ENCODE assay signal across 8 cellular contexts in the genomic region with DNA sequence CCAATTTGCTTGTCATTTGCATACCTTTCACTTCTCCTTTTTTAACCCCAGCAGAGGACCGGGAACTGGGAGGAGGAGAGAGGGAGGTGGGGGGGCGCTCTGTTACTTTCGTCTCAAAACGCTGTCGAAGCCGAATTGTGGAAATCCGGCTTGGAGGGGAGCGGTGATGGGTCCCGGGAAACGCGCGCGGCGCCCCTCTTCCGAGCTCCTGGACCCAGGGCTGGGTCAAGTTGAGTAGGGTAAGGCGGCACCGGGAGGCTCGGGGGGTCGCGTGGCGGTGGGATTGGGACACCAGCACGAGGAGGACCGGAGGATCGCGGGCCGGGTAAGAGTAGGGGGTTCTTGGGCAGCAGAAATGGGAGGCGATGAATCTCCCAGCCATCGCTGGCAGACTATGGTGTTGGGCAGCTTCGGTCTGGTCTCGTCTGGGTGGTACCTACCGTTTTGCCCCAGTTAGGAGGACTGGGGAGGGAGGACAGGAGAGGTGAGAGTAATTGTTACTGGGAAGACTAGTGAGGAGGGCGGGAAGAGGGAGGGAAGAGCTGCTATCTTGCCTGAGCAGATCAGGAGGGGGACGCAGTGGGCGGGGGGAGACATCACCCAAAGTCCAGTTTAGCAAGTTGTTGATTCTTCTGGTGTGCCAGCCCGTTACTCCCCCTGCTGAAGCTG. TPM values are rescaled to one million over a fixed set of nuclear protein-coding genes. Genes with fewer than 3 reads are reported as not detected.
DNase-seq lines count a peak whose midpoint lies in the region; ATAC-seq and TF ChIP-seq lines count a peak whose summit lies in the region.

No MANE protein-coding gene starts in this region.

- peaks cover 39% of the 10 kb centered on the region for H3K4me1 Mint-ChIP-seq in activated T-cell treated with anti-CD3 and anti-CD28 coated beads, Interleukin-2, amount 50 U/mL, for 72 hours (ENCODE audit: low read depth)

- no peak for DNase-seq in activated T-cell treated with anti-CD3 and anti-CD28 coated beads, Interleukin-2, amount 50 U/mL, for 72 hours
- DNase-seq in activated T-cell treated with anti-CD3 and anti-CD28 coated beads, Interleukin-2, amount 50 U/mL, for 1 hour, result no peak
- no peak for DNase-seq in SJSA1 (ENCODE audit: low read depth in 1 of 2, low spot score in 2 of 2)
- DNase-seq in fibroblast of mammary gland (ENCODE audit: low read depth), result no peak
- no peak for DNase-seq in stimulated activated CD4-positive, alpha-beta T cell treated with anti-CD3 and anti-CD28 coated beads, Interleukin-15, amount 100 ng/mL, for 24 hours
- no peak for DNase-seq in stimulated activated CD4-positive, alpha-beta T cell treated with anti-CD3 and anti-CD28 coated beads, Interleukin-2, amount 100 ng/mL, for 24 hours

- H3K27me3 ChIP-seq in SJSA1 (replicated peaks) (peaks cover 42% of the 10 kb centered on the region), neuron (ENCODE audit: insufficient read depth, low read length) (peaks cover 29% of the 10 kb centered on the region)

- TF ChIP-seq CTCF in fibroblast of mammary gland (conservative IDR thresholded peaks at IDR 0.05; ENCODE audit: control insufficient read depth, insufficient read depth, low read depth, low read length), result no peak

- H3K4me3 ChIP-seq in SJSA1 (peak overlapping the region; percentile 38), fibroblast of mammary gland (ENCODE audit: control insufficient read depth, low read depth, low read length) (peak overlapping the region; percentile 63), neuron (ENCODE audit: low read length) (peak overlapping the region; percentile 86)

- no peak overlapping the region for H3K27ac Mint-ChIP-seq in activated T-cell treated with anti-CD3 and anti-CD28 coated beads, Interleukin-2, amount 50 U/mL, for 72 hours

- H3K27ac ChIP-seq in SJSA1, result no peak overlapping the region

- peaks cover 7% of the 10 kb centered on the region for H3K4me1 ChIP-seq in SJSA1 (replicated peaks)
- H3K4me1 ChIP-seq in neuron (ENCODE audit: insufficient read depth, low read length), result peaks cover 41% of the 10 kb centered on the region

- peak overlapping the region; percentile 92 for H2AFZ ChIP-seq in neuron (ENCODE audit: low read depth, low read length)

- H3K36me3 ChIP-seq in SJSA1, result no peaks in the 10 kb centered on the region
- H3K36me3 ChIP-seq in neuron (ENCODE audit: insufficient read depth, low read length), result no peaks in the 10 kb centered on the region

- peaks cover 5 to 7% of the 10 kb centered on the region in 2 donors for H3K36me3 Mint-ChIP-seq in activated T-cell treated with anti-CD3 and anti-CD28 coated beads, Interleukin-2, amount 50 U/mL, for 72 hours (ENCODE audit: insufficient read depth in 2 of 2)

- no peaks in the 10 kb centered on the region for H3K9me3 Mint-ChIP-seq in activated T-cell treated with anti-CD3 and anti-CD28 coated beads, Interleukin-2, amount 50 U/mL, for 72 hours

- peaks cover 89% of the 10 kb centered on the region for H3K27me3 Mint-ChIP-seq in activated T-cell treated with anti-CD3 and anti-CD28 coated beads, Interleukin-2, amount 50 U/mL, for 72 hours (ENCODE audit: low read depth)

- H3K9me3 ChIP-seq in SJSA1 (replicated peaks), result no peaks in the 10 kb centered on the region
- no peaks in the 10 kb centered on the region for H3K9me3 ChIP-seq in neuron (ENCODE audit: low read length)

- ATAC-seq in activated T-cell treated with anti-CD3 and anti-CD28 coated beads, Interleukin-2, amount 50 U/mL, for 72 hours (replicated peaks in 1 of 2), result no peak
- ATAC-seq in HG02798 (IDR thresholded peaks at IDR 0.05; ENCODE audit: poor library complexity, unreplicated experiment), result no peak

- peak overlapping the region; percentile 92 to 97 for H3K4me3 Mint-ChIP-seq in activated T-cell treated with anti-CD3 and anti-CD28 coated beads, Interleukin-2, amount 50 U/mL, for 72 hours

RNA-seq across cellular contexts. Expression of a gene that starts 1.4 kb away (rescaled TPM):
- total RNA-seq in activated T-cell treated with anti-CD3 and anti-CD28 coated beads, Interleukin-2, amount 50 U/mL, for 72 hours, result under 1 TPM in 1 of 2 donors, not detected in 1; 0.21 TPM
- 0.05 and 0.25 TPM in 2 replicates for total RNA-seq in SJSA1 (2014; rRNA removed; shearing (Covaris generic))
